ENCODE assay signal across 10 cellular contexts in the genomic region with DNA sequence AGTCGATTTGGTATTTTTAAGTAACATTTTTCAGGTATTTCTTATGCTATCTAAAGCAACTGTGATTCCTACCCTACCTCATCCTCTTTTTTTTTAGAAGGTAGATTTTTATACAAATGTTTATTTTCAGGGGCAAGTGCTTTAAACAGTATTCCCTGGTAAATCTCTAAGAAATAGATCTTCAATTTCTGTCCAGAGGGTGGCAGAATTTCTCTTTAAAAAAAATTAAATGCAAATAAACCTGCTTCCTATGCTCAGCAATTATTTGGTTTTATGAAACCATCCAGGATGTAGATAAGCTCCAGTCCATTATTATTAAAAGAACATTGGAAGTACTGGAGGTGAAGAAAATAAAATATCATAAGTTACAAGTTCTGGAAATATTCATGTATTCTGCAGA.
DNase-seq lines count a peak whose midpoint lies in the region; ATAC-seq and TF ChIP-seq lines count a peak whose summit lies in the region.
"Had no signal": no experiment of that assay in that cellular context is flagged by ENCODE, and none has a peak within 500 bp of the region (broad histone marks: within the 10 kb centered on the region; RNA-seq: fewer than 3 reads in every experiment).

No MANE protein-coding gene starts in this region.

- no peaks in the 10 kb centered on the region for H3K9me2 ChIP-seq in OCI-LY1 (ENCODE audit: low read depth, low read length)

- intact Hi-C loops in activated CD8-positive, alpha-beta T cell treated with anti-CD3 and anti-CD28 coated beads for 36 hours (cut with micrococcal nuclease): no loop called here
- intact Hi-C loops in esophagus squamous epithelium (cut with DNase I) (no loop called here), tibial artery (cut with DNase I; ENCODE audit: low total_unique reads) (no loop called here)

- no peaks in the 10 kb centered on the region for H3K27me3 ChIP-seq in OCI-LY1 (ENCODE audit: insufficient read depth, low read length)
- peaks cover 0 to 64% (median 3%) of the 10 kb centered on the region in 4 donors for H3K27me3 ChIP-seq in esophagus squamous epithelium
- peaks cover 0 to 9% of the 10 kb centered on the region in 2 donors for H3K27me3 ChIP-seq in tibial artery

- CTCF ChIA-PET in activated CD8-positive, alpha-beta T cell treated with anti-CD3 and anti-CD28 coated beads for 36 hours (lab: Charles Lee): interaction anchor here (0.6 to 5.3 kb wide), 23 partner anchors 9 to 1094 kb away, joined by 3 to 77 read pairs (median 4); a partner anchor contains a TSS
- CTCF ChIA-PET in activated CD8-positive, alpha-beta T cell treated with anti-CD3 and anti-CD28 coated beads, Interleukin-2, amount 10 ng/mL, durations not matched to agents 7 days and 5 days (lab: Charles Lee): interaction anchor here (0.7 to 4.7 kb wide), 26 partner anchors 10 to 560 kb away, joined by 3 to 66 read pairs (median 6); a partner anchor contains a TSS
- CTCF ChIA-PET in GM10248 (lab: Yijun Ruan, JAX): interaction anchor here (0.8 to 2.9 kb wide), 6 partner anchors 9 to 447 kb away, joined by 3 to 11 read pairs (median 4); a partner anchor contains a TSS

- peaks cover 38% of the 10 kb centered on the region for H3K27me3 Mint-ChIP-seq in activated CD8-positive, alpha-beta T cell treated with anti-CD3 and anti-CD28 coated beads for 36 hours
- H3K27me3 Mint-ChIP-seq in activated CD8-positive, alpha-beta T cell treated with anti-CD3 and anti-CD28 coated beads, Interleukin-2, amount 10 ng/mL, durations not matched to agents 7 days and 5 days (ENCODE audit: low read depth): peaks cover 18% of the 10 kb centered on the region

- H3K9me3 ChIP-seq in OCI-LY1 (ENCODE audit: low read length) (no peaks in the 10 kb centered on the region), esophagus squamous epithelium (no peaks in the 10 kb centered on the region), tibial artery (no peaks in the 10 kb centered on the region)

- TF ChIP-seq POLR2A in esophagus squamous epithelium (IDR thresholded peaks at IDR 0.05): no peak

- POLR2A ChIA-PET in activated CD8-positive, alpha-beta T cell treated with anti-CD3 and anti-CD28 coated beads for 36 hours (lab: Charles Lee): interaction anchor here (1.8 to 2.6 kb wide), 2 partner anchors 8 to 10 kb away, joined by 6 to 7 read pairs; no protein-coding TSS in a partner anchor
- POLR2A ChIA-PET in activated CD8-positive, alpha-beta T cell treated with anti-CD3 and anti-CD28 coated beads, Interleukin-2, amount 10 ng/mL, durations not matched to agents 7 days and 5 days (lab: Charles Lee): interaction anchor here (0.8 kb wide), 1 partner anchor 8 kb away, joined by 4 read pairs; no protein-coding TSS in a partner anchor
- POLR2A ChIA-PET in GM10248 (lab: Yijun Ruan, JAX): no interaction called here

- peak overlapping the region; percentile 62 for H3K27ac ChIP-seq in OCI-LY1 (ENCODE audit: low read depth, low read length, poor library complexity, severe bottlenecking)
- no peak overlapping the region for H3K27ac ChIP-seq in esophagus squamous epithelium
- H3K27ac ChIP-seq in tibial artery: no peak overlapping the region

- H3K4me2 ChIP-seq in OCI-LY1 (ENCODE audit: low read length): no peak overlapping the region; the same call in 1 of the 2 replicates

- ATAC-seq in activated CD8-positive, alpha-beta T cell treated with anti-CD3 and anti-CD28 coated beads for 36 hours: no peak
- no peak for ATAC-seq in activated CD8-positive, alpha-beta T cell treated with anti-CD3 and anti-CD28 coated beads, Interleukin-2, amount 10 ng/mL, durations not matched to agents 7 days and 5 days
- ATAC-seq in HG02798 (IDR thresholded peaks at IDR 0.05; ENCODE audit: poor library complexity, unreplicated experiment): no peak

- H3K9me3 Mint-ChIP-seq in activated CD8-positive, alpha-beta T cell treated with anti-CD3 and anti-CD28 coated beads for 36 hours: no peaks in the 10 kb centered on the region
- H3K9me3 Mint-ChIP-seq in activated CD8-positive, alpha-beta T cell treated with anti-CD3 and anti-CD28 coated beads, Interleukin-2, amount 10 ng/mL, durations not matched to agents 7 days and 5 days (ENCODE audit: insufficient read depth): no peaks in the 10 kb centered on the region

- H3K79me2 ChIP-seq in OCI-LY1 (ENCODE audit: insufficient read depth, low read length): no peaks in the 10 kb centered on the region

- H4K20me1 ChIP-seq in OCI-LY1 (ENCODE audit: insufficient read depth, low read length): no peaks in the 10 kb centered on the region

- H3K4me1 ChIP-seq in OCI-LY1 (ENCODE audit: insufficient read depth, low read length, severe bottlenecking): peaks cover 50% of the 10 kb centered on the region
- peaks cover 0 to 4% (median 0%) of the 10 kb centered on the region in 3 donors for H3K4me1 ChIP-seq in esophagus squamous epithelium
- H3K4me1 ChIP-seq in tibial artery: no peaks in the 10 kb centered on the region

- no peaks in the 10 kb centered on the region for H3F3A ChIP-seq in OCI-LY1 (ENCODE audit: insufficient read depth, low read length)

- H3K4me3 ChIP-seq in OCI-LY1 (ENCODE audit: low read depth, low read length, poor library complexity, severe bottlenecking) (no peak overlapping the region), esophagus squamous epithelium (no peak overlapping the region), tibial artery (no peak overlapping the region)

- no peaks in the 10 kb centered on the region for H3K36me3 Mint-ChIP-seq in activated CD8-positive, alpha-beta T cell treated with anti-CD3 and anti-CD28 coated beads for 36 hours (ENCODE audit: low read depth)
- H3K36me3 Mint-ChIP-seq in activated CD8-positive, alpha-beta T cell treated with anti-CD3 and anti-CD28 coated beads, Interleukin-2, amount 10 ng/mL, durations not matched to agents 7 days and 5 days (ENCODE audit: low read depth): no peaks in the 10 kb centered on the region
- H3K36me3 Mint-ChIP-seq: activated naive CD8-positive, alpha-beta T cell had no signal

- H2AFZ ChIP-seq in OCI-LY1 (ENCODE audit: low read length): no peak overlapping the region

- no peak overlapping the region for H3K4me3 Mint-ChIP-seq in activated CD8-positive, alpha-beta T cell treated with anti-CD3 and anti-CD28 coated beads for 36 hours
- H3K4me3 Mint-ChIP-seq in activated CD8-positive, alpha-beta T cell treated with anti-CD3 and anti-CD28 coated beads, Interleukin-2, amount 10 ng/mL, durations not matched to agents 7 days and 5 days: no peak overlapping the region

- H3K27ac Mint-ChIP-seq in activated CD8-positive, alpha-beta T cell treated with anti-CD3 and anti-CD28 coated beads for 36 hours: no peak overlapping the region
- no peak overlapping the region for H3K27ac Mint-ChIP-seq in activated CD8-positive, alpha-beta T cell treated with anti-CD3 and anti-CD28 coated beads, Interleukin-2, amount 10 ng/mL, durations not matched to agents 7 days and 5 days
- H3K27ac Mint-ChIP-seq: activated naive CD8-positive, alpha-beta T cell had no signal

- 7 to 11% methylated on average over 1 of the region's 1 CpG for WGBS in esophagus squamous epithelium, 2 donors

- peaks cover 37% of the 10 kb centered on the region for H3K4me1 Mint-ChIP-seq in activated CD8-positive, alpha-beta T cell treated with anti-CD3 and anti-CD28 coated beads for 36 hours (ENCODE audit: low read depth)
- peaks cover 56% of the 10 kb centered on the region for H3K4me1 Mint-ChIP-seq in activated CD8-positive, alpha-beta T cell treated with anti-CD3 and anti-CD28 coated beads, Interleukin-2, amount 10 ng/mL, durations not matched to agents 7 days and 5 days (ENCODE audit: low read depth)

- peak; percentile 56 for TF ChIP-seq CTCF in activated CD8-positive, alpha-beta T cell treated with anti-CD3 and anti-CD28 coated beads for 36 hours (IDR thresholded peaks at IDR 0.05)
- TF ChIP-seq CTCF in OCI-LY1 (IDR thresholded peaks at IDR 0.05; ENCODE audit: low read length): peak; percentile 34; the same call in 1 of the 2 replicates
- TF ChIP-seq CTCF in esophagus squamous epithelium (IDR thresholded peaks at IDR 0.05): peak in 5 of 6 experiments; percentile 13 to 42 (median 32)
- peak; percentile 36 to 51 for TF ChIP-seq CTCF in tibial artery (IDR thresholded peaks at IDR 0.05)
- no peak for TF ChIP-seq CTCF in GM10248 (IDR thresholded peaks at IDR 0.05; ENCODE audit: control extremely low read depth, extremely low read depth, low read depth, missing control alignments)

- H3K36me3 ChIP-seq in OCI-LY1 (ENCODE audit: insufficient read depth, low read length) (no peaks in the 10 kb centered on the region), esophagus squamous epithelium (no peaks in the 10 kb centered on the region), tibial artery (no peaks in the 10 kb centered on the region)

- no peak overlapping the region; the same call in 1 of the 2 replicates for H3K9ac ChIP-seq in OCI-LY1 (ENCODE audit: low read length)

- DNase-seq in activated CD8-positive, alpha-beta T cell treated with anti-CD3 and anti-CD28 coated beads for 36 hours: no peak
- no peak for DNase-seq in activated CD8-positive, alpha-beta T cell treated with anti-CD3 and anti-CD28 coated beads, Interleukin-2, amount 10 ng/mL, durations not matched to agents 7 days and 5 days
- DNase-seq in esophagus squamous epithelium (lab: John Stamatoyannopoulos, UW): no peak
- no peak for DNase-seq in tibial artery
- no peak for DNase-seq in activated naive CD4-positive, alpha-beta T cell treated with Interleukin-2 at 50 U/mL for 16 hours
- DNase-seq in GM10248 (ENCODE audit: extremely low spot score): no peak
- DNase-seq: stimulated activated CD4-positive, alpha-beta T cell treated with anti-CD3 and anti-CD28 coated beads, Interleukin-12 subunit alpha, Interleukin-12 subunit beta, amount 100 ng/mL, for 4 hours had no signal
